28 cellular contexts compared by ENCODE assay signal in genomic region chr7:44392618-44393010, GRCh38.
"Had no signal": no experiment of that assay in that cellular context is flagged by ENCODE, and none has a peak within 500 bp of the region (broad histone marks: within the 10 kb centered on the region; RNA-seq: fewer than 3 reads in every experiment).

No MANE protein-coding gene starts in this region.

- H3K4me3 ChIP-seq: breast epithelium, esophagus squamous epithelium, left lung, lung, ovary, sigmoid colon, suprapubic skin, tibial artery had no signal

- H3K27me3 ChIP-seq: breast epithelium, esophagus squamous epithelium, left lung, ovary, sigmoid colon, suprapubic skin, tibial artery had no signal

- H3K4me2 ChIP-seq: SK-N-SH had no signal

- H3K27me3 Mint-ChIP-seq: activated CD4-positive, alpha-beta memory T cell treated with anti-CD3 and anti-CD28 coated beads for 36 hours; activated CD4-positive, alpha-beta T cell treated with anti-CD3 and anti-CD28 coated beads, Interleukin-2, amount 10 ng/mL, durations not matched to agents 24 days and 14 days; dendritic cell treated with granulocyte-macrophage colony-stimulating factor and Interleukin-4, amounts not matched to agents 40 ng/mL and 50 ng/mL, for 4 days; naive thymus-derived CD8-positive, alpha-beta T cell; progenitor cell of endocrine pancreas; stimulated activated memory B cell treated with anti-CD40 and anti-IgM and Interleukin-4, amounts not matched to agents 10 μg/mL and 1 μg/mL and 100 μg/mL, for 72 hours; T-helper 17 cell had no signal

- H3K4me3 Mint-ChIP-seq: activated CD4-positive, alpha-beta memory T cell treated with anti-CD3 and anti-CD28 coated beads for 36 hours; activated CD4-positive, alpha-beta T cell treated with anti-CD3 and anti-CD28 coated beads, Interleukin-2, amount 10 ng/mL, durations not matched to agents 24 days and 14 days; activated T-helper 1 cell treated with anti-CD3 and anti-CD28 coated beads, Interleukin-12 subunit alpha, Interleukin-12 subunit beta, Interleukin-2, Interleukin-4 antibody, amounts not matched to agents 30 ng/mL and 10 ng/mL and 1 ng/mL, durations not matched to agents 14 hours and 24 hours and 36 hours; dendritic cell treated with granulocyte-macrophage colony-stimulating factor and Interleukin-4, amounts not matched to agents 40 ng/mL and 50 ng/mL, for 4 days; mesothelial cell of epicardium; naive thymus-derived CD8-positive, alpha-beta T cell; stimulated activated memory B cell treated with anti-CD40 and anti-IgM and Interleukin-4, amounts not matched to agents 10 μg/mL and 1 μg/mL and 100 μg/mL, for 72 hours; T-helper 17 cell had no signal

- H3K4me1 ChIP-seq: breast epithelium, esophagus squamous epithelium, suprapubic skin, tibial artery had no signal

- H3K4me1 Mint-ChIP-seq: activated CD4-positive, alpha-beta T cell treated with anti-CD3 and anti-CD28 coated beads, Interleukin-2, amount 10 ng/mL, durations not matched to agents 24 days and 14 days; mesothelial cell of epicardium; T-helper 17 cell had no signal

- H3K27ac Mint-ChIP-seq: activated CD4-positive, alpha-beta memory T cell treated with anti-CD3 and anti-CD28 coated beads for 36 hours; activated CD4-positive, alpha-beta T cell treated with anti-CD3 and anti-CD28 coated beads, Interleukin-2, amount 10 ng/mL, durations not matched to agents 24 days and 14 days; dendritic cell treated with granulocyte-macrophage colony-stimulating factor and Interleukin-4, amounts not matched to agents 40 ng/mL and 50 ng/mL, for 4 days; mesothelial cell of epicardium; progenitor cell of endocrine pancreas; stimulated activated memory B cell treated with anti-CD40 and anti-IgM and Interleukin-4, amounts not matched to agents 10 μg/mL and 1 μg/mL and 100 μg/mL, for 72 hours; T-helper 17 cell had no signal

- H3K9ac ChIP-seq: SK-N-SH had no signal

- DNase-seq: activated CD4-positive, alpha-beta memory T cell treated with anti-CD3 and anti-CD28 coated beads for 36 hours; activated CD4-positive, alpha-beta T cell treated with anti-CD3 and anti-CD28 coated beads, Interleukin-2, amount 10 ng/mL, durations not matched to agents 24 days and 14 days; activated CD4-positive, CD25-positive, alpha-beta regulatory T cell treated with anti-CD3 and anti-CD28 coated beads, Interleukin-2, amount 50 U/mL, for 72 hours; activated effector memory CD4-positive, alpha-beta T cell treated with anti-CD3 and anti-CD28 coated beads, Interleukin-2, amount 50 U/mL, for 16 hours; activated naive CD4-positive, alpha-beta T cell treated with anti-CD3 and anti-CD28 coated beads, Interleukin-2, amount 50 U/mL, for 16 hours; central memory CD4-positive, alpha-beta T cell; esophagus squamous epithelium; foreskin melanocyte; kidney glomerular epithelial cell; left lung; naive thymus-derived CD8-positive, alpha-beta T cell; retina; sigmoid colon; SK-N-SH; small intestine; stimulated activated CD4-positive, alpha-beta T cell treated with anti-CD3 and anti-CD28 coated beads, Interleukin-4, amount 100 ng/mL, for 24 hours; SW 1271; T-helper 17 cell had no signal

- H3K9me3 Mint-ChIP-seq: activated CD4-positive, alpha-beta memory T cell treated with anti-CD3 and anti-CD28 coated beads for 36 hours; activated CD4-positive, alpha-beta T cell treated with anti-CD3 and anti-CD28 coated beads, Interleukin-2, amount 10 ng/mL, durations not matched to agents 24 days and 14 days; activated T-helper 1 cell treated with anti-CD3 and anti-CD28 coated beads, Interleukin-12 subunit alpha, Interleukin-12 subunit beta, Interleukin-2, Interleukin-4 antibody, amounts not matched to agents 30 ng/mL and 10 ng/mL and 1 ng/mL, durations not matched to agents 14 hours and 24 hours and 36 hours; dendritic cell treated with granulocyte-macrophage colony-stimulating factor and Interleukin-4, amounts not matched to agents 40 ng/mL and 50 ng/mL, for 4 days; mesothelial cell of epicardium; naive thymus-derived CD8-positive, alpha-beta T cell; stimulated activated memory B cell treated with anti-CD40 and anti-IgM and Interleukin-4, amounts not matched to agents 10 μg/mL and 1 μg/mL and 100 μg/mL, for 72 hours had no signal

- H3K9me3 ChIP-seq: breast epithelium, esophagus squamous epithelium, left lung, ovary, sigmoid colon, SK-N-SH, suprapubic skin, tibial artery had no signal

- H3K27ac ChIP-seq: breast epithelium, esophagus squamous epithelium, left lung, ovary, sigmoid colon, suprapubic skin, tibial artery had no signal

- ATAC-seq: left lung; naive thymus-derived CD8-positive, alpha-beta T cell; stimulated activated memory B cell treated with anti-CD40 and anti-IgM and Interleukin-4, amounts not matched to agents 10 μg/mL and 1 μg/mL and 100 μg/mL, for 72 hours; T-helper 17 cell had no signal

- H3K36me3 ChIP-seq: ovary had no signal
